In genomic region chr2:219553168-219553417, GRCh38 we compare ENCODE assay signal across 9 cellular contexts. TPM values are rescaled to one million over a fixed set of nuclear protein-coding genes. Genes with fewer than 3 reads are reported as not detected.
A peak's percentile ranks its signal among the peaks of the same experiment; 100 is the strongest.
DNase-seq lines count a peak whose midpoint lies in the region; ATAC-seq and TF ChIP-seq lines count a peak whose summit lies in the region.
"Had no signal": no experiment of that assay in that cellular context is flagged by ENCODE, and none has a peak within 500 bp of the region (broad histone marks: within the 10 kb centered on the region; RNA-seq: fewer than 3 reads in every experiment).

No MANE protein-coding gene starts in this region.

- peak overlapping the region; percentile 60 for H3K4me3 ChIP-seq in colonic mucosa
- H3K4me3 ChIP-seq in upper lobe of left lung = peak overlapping the region in 3 of 4 donors; percentile 50 to 78 (median 62)

- H3K4me1 ChIP-seq in colonic mucosa (peaks cover 4% of the 10 kb centered on the region), upper lobe of left lung (peaks cover 18 to 23% (median 19%) of the 10 kb centered on the region in 4 donors)

- H3K9ac ChIP-seq in colonic mucosa (ENCODE audit: low read depth in 2 of 2, low read length in 2 of 2) = peak overlapping the region in 1 of 2 donors; percentile 56

- H3K36me3 Mint-ChIP-seq in activated naive CD4-positive, alpha-beta T cell treated with anti-CD3 and anti-CD28 coated beads, Interleukin-2, amount 10 ng/mL, durations not matched to agents 7 days and 5 days = no peaks in the 10 kb centered on the region
- H3K36me3 Mint-ChIP-seq in naive B cell = no peaks in the 10 kb centered on the region

- TF ChIP-seq POLR2A in upper lobe of left lung (IDR thresholded peaks at IDR 0.05) = no peak

- peaks cover 62% of the 10 kb centered on the region for H3K27me3 Mint-ChIP-seq in activated naive CD4-positive, alpha-beta T cell treated with anti-CD3 and anti-CD28 coated beads, Interleukin-2, amount 10 ng/mL, durations not matched to agents 7 days and 5 days
- H3K27me3 Mint-ChIP-seq in naive B cell = peaks cover 27 to 86% (median 77%) of the 10 kb centered on the region in 3 donors

- H3K9me3 ChIP-seq in colonic mucosa = no peaks in the 10 kb centered on the region
- H3K9me3 ChIP-seq in upper lobe of left lung = no peaks in the 10 kb centered on the region

- intact Hi-C loops in colonic mucosa (cut with DNase I) = no loop called here

- H3K27ac ChIP-seq in colonic mucosa = no peak overlapping the region
- H3K27ac ChIP-seq in upper lobe of left lung = no peak overlapping the region

- ATAC-seq in naive B cell (ENCODE audit: low read depth in 2 of 2) (no peak), upper lobe of left lung (ENCODE audit: low FRiP score in 2 of 2) (no peak)

- 32 to 37% methylated on average over 6 to 7 of the region's 7 CpGs for WGBS in upper lobe of left lung, 2 donors

- H3K27ac Mint-ChIP-seq in activated naive CD4-positive, alpha-beta T cell treated with anti-CD3 and anti-CD28 coated beads, Interleukin-2, amount 10 ng/mL, durations not matched to agents 7 days and 5 days = no peak overlapping the region
- H3K27ac Mint-ChIP-seq in naive B cell = peak overlapping the region in 1 of 6 donors; percentile 22

- CTCF ChIA-PET in activated naive CD4-positive, alpha-beta T cell treated with anti-CD3 and anti-CD28 coated beads, Interleukin-2, amount 10 ng/mL, durations not matched to agents 7 days and 5 days (lab: Charles Lee) = interaction anchor here (4.1 kb wide), 1 partner anchor 10 kb away, joined by 23 read pairs; the partner anchor contains the start of genes CHPF and TMEM198

- no peaks in the 10 kb centered on the region for H3K9me3 Mint-ChIP-seq in activated naive CD4-positive, alpha-beta T cell treated with anti-CD3 and anti-CD28 coated beads, Interleukin-2, amount 10 ng/mL, durations not matched to agents 7 days and 5 days
- H3K9me3 Mint-ChIP-seq in naive B cell = peaks cover 0 to 5% (median 0%) of the 10 kb centered on the region in 7 donors

- TF ChIP-seq EP300 in upper lobe of left lung (IDR thresholded peaks at IDR 0.05) = no peak

- no peak for TF ChIP-seq CTCF in colonic mucosa (IDR thresholded peaks at IDR 0.05)
- no peak for TF ChIP-seq CTCF in upper lobe of left lung (IDR thresholded peaks at IDR 0.05)

- DNase-seq in activated naive CD4-positive, alpha-beta T cell treated with anti-CD3 and anti-CD28 coated beads, Interleukin-2, amount 10 ng/mL, durations not matched to agents 7 days and 5 days = no peak
- no peak for DNase-seq in activated naive CD4-positive, alpha-beta T cell (lab: John Stamatoyannopoulos, UW)
- DNase-seq in colonic mucosa (no peak), naive B cell (no peak), upper lobe of left lung (no peak), SHP77 treated with DMSO at 0.1 percent for 48 hours (lab: John Stamatoyannopoulos, UW) (no peak), NCI-H2081 (lab: John Stamatoyannopoulos, UW) (no peak), NOMO-1 treated with DMSO at 0.1 percent for 48 hours (lab: John Stamatoyannopoulos, UW; ENCODE audit: unreplicated experiment) (no peak)
- DNase-seq: cortex of kidney had no signal

- peaks cover 10% of the 10 kb centered on the region for H3K4me1 Mint-ChIP-seq in activated naive CD4-positive, alpha-beta T cell treated with anti-CD3 and anti-CD28 coated beads, Interleukin-2, amount 10 ng/mL, durations not matched to agents 7 days and 5 days
- peaks cover 11 to 13% (median 12%) of the 10 kb centered on the region in 3 donors for H3K4me1 Mint-ChIP-seq in naive B cell

- H3K27me3 ChIP-seq in colonic mucosa (peaks cover 8% of the 10 kb centered on the region), upper lobe of left lung (peaks cover 0 to 15% (median 7%) of the 10 kb centered on the region in 4 donors)

- no peaks in the 10 kb centered on the region for H3K36me3 ChIP-seq in colonic mucosa
- no peaks in the 10 kb centered on the region for H3K36me3 ChIP-seq in upper lobe of left lung

- peak overlapping the region; percentile 29 for H3K4me3 Mint-ChIP-seq in activated naive CD4-positive, alpha-beta T cell treated with anti-CD3 and anti-CD28 coated beads, Interleukin-2, amount 10 ng/mL, durations not matched to agents 7 days and 5 days
- peak overlapping the region in 7 of 8 donors; percentile 31 to 77 (median 63) for H3K4me3 Mint-ChIP-seq in naive B cell

RNA-seq across cellular contexts. Expression of gene TMEM198, which starts 9.3 kb away (rescaled TPM):
- total RNA-seq in colonic mucosa = 1 to 10 TPM; 1.7 to 2.9 TPM
- polyA plus RNA-seq in naive B cell (ENCODE audit: low read depth in 6 of 6) = 1 to 10 TPM in 1 of 6 donors, not detected in 5; 1.2 TPM
- 10 to 100 TPM in 1 of 6 donors, 1 to 10 TPM in 5; 1.9 to 12.6 (median 4.2) TPM for total RNA-seq in upper lobe of left lung

RNA-seq across cellular contexts. Expression of gene CHPF, which starts 9.5 kb away (rescaled TPM):
- total RNA-seq in colonic mucosa (10 to 100 TPM; 43.1 to 43.5 TPM), upper lobe of left lung (100 to 1,000 TPM in 2 of 6 donors, 10 to 100 TPM in 4; 41.9 to 125 (median 60.2) TPM)
- 1 to 10 TPM in 1 of 6 donors, under 1 TPM in 5; 0.17 to 5.0 (median 0.41) TPM for polyA plus RNA-seq in naive B cell (ENCODE audit: low read depth in 6 of 6)

RNA-seq across cellular contexts. Expression of gene OBSL1, which starts 18.2 kb away (rescaled TPM):
- total RNA-seq in colonic mucosa (10 to 100 TPM in 1 of 2 donors, 1 to 10 TPM in 1; 9.9 to 13.2 TPM), upper lobe of left lung (100 to 1,000 TPM in 2 of 6 donors, 10 to 100 TPM in 4; 38.2 to 303 (median 67.4) TPM)
- polyA plus RNA-seq in naive B cell (ENCODE audit: low read depth in 6 of 6) = not detected

RNA-seq across cellular contexts. Expression of gene INHA, which starts 19.0 kb away (rescaled TPM):
- not detected for total RNA-seq in colonic mucosa
- not detected for polyA plus RNA-seq in naive B cell (ENCODE audit: low read depth in 6 of 6)
- 1 to 10 TPM in 1 of 6 donors, under 1 TPM in 2, not detected in 3; 0.24 to 7.3 (median 0.43) TPM for total RNA-seq in upper lobe of left lung

RNA-seq across cellular contexts. Expression of gene ASIC4, which starts 38.8 kb away (rescaled TPM):
- under 1 TPM in 1 of 2 donors, not detected in 1; 0.12 TPM for total RNA-seq in colonic mucosa
- not detected for polyA plus RNA-seq in naive B cell (ENCODE audit: low read depth in 6 of 6)
- under 1 TPM in 3 of 6 donors, not detected in 3; 0.20 to 0.34 (median 0.29) TPM for total RNA-seq in upper lobe of left lung
